Comparison of ENCODE assay signal across 8 cellular contexts in the genomic region with DNA sequence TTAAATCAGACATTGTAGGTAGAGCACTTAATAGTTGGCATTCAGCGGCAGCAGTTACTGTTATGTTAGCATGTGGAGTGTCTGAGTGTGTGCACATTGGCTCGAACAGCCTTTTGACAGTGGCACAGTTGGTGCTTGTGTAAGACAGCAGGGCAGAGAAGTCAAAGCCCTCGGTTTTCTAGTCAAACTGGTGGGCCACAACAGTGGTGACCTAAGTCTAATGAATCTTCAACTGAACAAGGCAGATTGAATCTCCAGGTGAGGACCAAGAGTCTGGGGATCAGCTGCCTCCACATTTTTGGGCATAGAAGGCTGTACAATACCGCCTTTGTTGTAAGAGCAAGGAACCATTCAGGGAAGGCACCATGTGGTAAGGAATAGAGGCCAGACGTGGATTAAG. TPM values are rescaled to one million over a fixed set of nuclear protein-coding genes. Genes with fewer than 3 reads are reported as not detected.
DNase-seq lines count a peak whose midpoint lies in the region; ATAC-seq and TF ChIP-seq lines count a peak whose summit lies in the region.
"Not testable (repeated sequence)": the region's sequence is repeated elsewhere in the genome, so short reads cannot be mapped to it uniquely, and the experiment has no call there.

No MANE protein-coding gene starts in this region.

- H3K9me3 ChIP-seq in Panc1 (ENCODE audit: control insufficient read depth, insufficient read depth, low read depth, low read length); naive thymus-derived CD4-positive, alpha-beta T cell (ENCODE audit: control insufficient read depth in 2 of 3, low read length in 3 of 3): not testable (repeated sequence)

- H3K4me1 ChIP-seq in Panc1 (ENCODE audit: control insufficient read depth, insufficient read depth, low read length); naive thymus-derived CD4-positive, alpha-beta T cell (ENCODE audit: control insufficient read depth in 2 of 2, insufficient read depth in 2 of 2, low read length in 2 of 2): not testable (repeated sequence)

- BruUV-seq in Panc1 (replicated peaks; lab: Mats Ljungman, UMichigan) = TSS peak; percentile 88

- in situ Hi-C loops in Panc1 (cut with HindIII; ENCODE audit: low pct_unique_long_range_greater_than_20kb, low sequenced_read_pairs); brain microvascular endothelial cell (cut with HindIII; ENCODE audit: low pct_ligation_motif_present, low sequenced_read_pairs): not testable (repeated sequence)

- H3K27me3 Mint-ChIP-seq in activated CD8-positive, alpha-beta memory T cell treated with anti-CD3 and anti-CD28 coated beads, Interleukin-2, amount 10 ng/mL, durations not matched to agents 7 days and 5 days; naive thymus-derived CD4-positive, alpha-beta T cell: not testable (repeated sequence)

- intact Hi-C loops in Panc1 (cut with micrococcal nuclease; ENCODE audit: unreplicated experiment) = not testable (repeated sequence)
- intact Hi-C loops in naive thymus-derived CD4-positive, alpha-beta T cell (cut with micrococcal nuclease) = loop anchor here (2.0 to 5.0 kb wide), 3 partner anchors 123 to 381 kb away; no protein-coding TSS in a partner anchor

- not testable (repeated sequence) for H3K27ac Mint-ChIP-seq in activated CD8-positive, alpha-beta memory T cell treated with anti-CD3 and anti-CD28 coated beads, Interleukin-2, amount 10 ng/mL, durations not matched to agents 7 days and 5 days
- H3K27ac Mint-ChIP-seq in naive thymus-derived CD4-positive, alpha-beta T cell = peak overlapping the region in 5 of 9 donors; percentile 22 to 97 (median 90)
- H3K27ac Mint-ChIP-seq in stimulated activated effector memory CD8-positive, alpha-beta T cell treated with anti-CD3 and anti-CD28 coated beads, Interleukin-12 subunit alpha, Interleukin-12 subunit beta, amount 100 ng/mL, for 72 hours = peak overlapping the region; percentile 98

- H3K4me1 Mint-ChIP-seq in activated CD8-positive, alpha-beta memory T cell treated with anti-CD3 and anti-CD28 coated beads, Interleukin-2, amount 10 ng/mL, durations not matched to agents 7 days and 5 days = peaks cover 20% of the 10 kb centered on the region
- H3K4me1 Mint-ChIP-seq in naive thymus-derived CD4-positive, alpha-beta T cell = peaks cover 14 to 26% (median 23%) of the 10 kb centered on the region in 7 donors
- H3K4me1 Mint-ChIP-seq in stimulated activated effector memory CD8-positive, alpha-beta T cell treated with anti-CD3 and anti-CD28 coated beads, Interleukin-12 subunit alpha, Interleukin-12 subunit beta, amount 100 ng/mL, for 72 hours = peaks cover 27% of the 10 kb centered on the region

- not testable (repeated sequence) for H3K27me3 ChIP-seq in Panc1 (ENCODE audit: control insufficient read depth, insufficient read depth, low read length); brain microvascular endothelial cell (replicated peaks); naive thymus-derived CD4-positive, alpha-beta T cell (ENCODE audit: control insufficient read depth in 2 of 2, insufficient read depth in 2 of 2, low read length in 2 of 2)

- H3K36me3 ChIP-seq in Panc1 (ENCODE audit: control insufficient read depth, insufficient read depth, low read length); brain microvascular endothelial cell (replicated peaks); naive thymus-derived CD4-positive, alpha-beta T cell (ENCODE audit: control insufficient read depth in 2 of 3, insufficient read depth in 3 of 3, low read length in 3 of 3): not testable (repeated sequence)

- DNase-seq in AG04449 (ENCODE audit: low read depth, low spot score); HFF-Myc (ENCODE audit: extremely low read depth, low read depth); Panc1 (ENCODE audit: low read depth, low spot score); activated CD8-positive, alpha-beta memory T cell treated with anti-CD3 and anti-CD28 coated beads, Interleukin-2, amount 10 ng/mL, durations not matched to agents 7 days and 5 days; brain microvascular endothelial cell; naive thymus-derived CD4-positive, alpha-beta T cell; stimulated activated effector memory CD8-positive, alpha-beta T cell treated with anti-CD3 and anti-CD28 coated beads, Interleukin-12 subunit alpha, Interleukin-12 subunit beta, amount 100 ng/mL, for 72 hours (ENCODE audit: low spot score in 2 of 2): not testable (repeated sequence)
- DNase-seq in foreskin melanocyte = peak; percentile 39

- not testable (repeated sequence) for TF ChIP-seq CTCF in AG04449 (IDR thresholded peaks at IDR 0.05; ENCODE audit: insufficient read depth, low read length, missing control alignments); HFF-Myc (IDR thresholded peaks at IDR 0.05; ENCODE audit: low read depth, low read length, missing control alignments); Panc1 (IDR thresholded peaks at IDR 0.05); brain microvascular endothelial cell (IDR thresholded peaks at IDR 0.05; ENCODE audit: low read depth, low read length, missing control alignments)

- CTCF ChIA-PET in AG04449 (lab: Yijun Ruan, JAX) = interaction anchor here (0.9 to 4.3 kb wide), 11 partner anchors 8 to 331 kb away, joined by 3 to 54 read pairs (median 5); no protein-coding TSS in a partner anchor
- CTCF ChIA-PET in Panc1 (lab: Charles Lee) = interaction anchor here (1.5 kb wide), 1 partner anchor 58 kb away, joined by 4 read pairs; no protein-coding TSS in a partner anchor
- CTCF ChIA-PET in activated CD8-positive, alpha-beta memory T cell treated with anti-CD3 and anti-CD28 coated beads, Interleukin-2, amount 10 ng/mL, durations not matched to agents 7 days and 5 days (lab: Charles Lee) = interaction anchor here (1.3 to 3.4 kb wide), 4 partner anchors 9 to 326 kb away, joined by 5 to 21 read pairs (median 6); no protein-coding TSS in a partner anchor
- CTCF ChIA-PET in naive thymus-derived CD4-positive, alpha-beta T cell (lab: Charles Lee) = not testable (repeated sequence)

- POLR2A ChIA-PET in AG04449 (lab: Yijun Ruan, JAX); Panc1 (lab: Charles Lee); naive thymus-derived CD4-positive, alpha-beta T cell (lab: Charles Lee): not testable (repeated sequence)

- H3K36me3 Mint-ChIP-seq in activated CD8-positive, alpha-beta memory T cell treated with anti-CD3 and anti-CD28 coated beads, Interleukin-2, amount 10 ng/mL, durations not matched to agents 7 days and 5 days = not testable (repeated sequence)
- peaks cover 0 to 11% (median 6%) of the 10 kb centered on the region in 5 donors for H3K36me3 Mint-ChIP-seq in naive thymus-derived CD4-positive, alpha-beta T cell
- H3K36me3 Mint-ChIP-seq in stimulated activated effector memory CD8-positive, alpha-beta T cell treated with anti-CD3 and anti-CD28 coated beads, Interleukin-12 subunit alpha, Interleukin-12 subunit beta, amount 100 ng/mL, for 72 hours = peaks cover 29% of the 10 kb centered on the region

- not testable (repeated sequence) for H3K9me3 Mint-ChIP-seq in activated CD8-positive, alpha-beta memory T cell treated with anti-CD3 and anti-CD28 coated beads, Interleukin-2, amount 10 ng/mL, durations not matched to agents 7 days and 5 days (ENCODE audit: low read depth); naive thymus-derived CD4-positive, alpha-beta T cell; stimulated activated effector memory CD8-positive, alpha-beta T cell treated with anti-CD3 and anti-CD28 coated beads, Interleukin-12 subunit alpha, Interleukin-12 subunit beta, amount 100 ng/mL, for 72 hours

- H3K27ac ChIP-seq in Panc1 (ENCODE audit: low read length) = peak overlapping the region; percentile 51; the same call in 1 of the 2 replicates
- H3K27ac ChIP-seq in brain microvascular endothelial cell; naive thymus-derived CD4-positive, alpha-beta T cell (ENCODE audit: low read depth, low read length): not testable (repeated sequence)

- ATAC-seq in Panc1; activated CD8-positive, alpha-beta memory T cell treated with anti-CD3 and anti-CD28 coated beads, Interleukin-2, amount 10 ng/mL, durations not matched to agents 7 days and 5 days; naive thymus-derived CD4-positive, alpha-beta T cell; stimulated activated effector memory CD8-positive, alpha-beta T cell treated with anti-CD3 and anti-CD28 coated beads, Interleukin-12 subunit alpha, Interleukin-12 subunit beta, amount 100 ng/mL, for 72 hours: not testable (repeated sequence)

- peak overlapping the region; percentile 92 for H3K4me3 Mint-ChIP-seq in activated CD8-positive, alpha-beta memory T cell treated with anti-CD3 and anti-CD28 coated beads, Interleukin-2, amount 10 ng/mL, durations not matched to agents 7 days and 5 days
- H3K4me3 Mint-ChIP-seq in naive thymus-derived CD4-positive, alpha-beta T cell = peak overlapping the region; percentile 91 to 99 (median 97)
- H3K4me3 Mint-ChIP-seq in stimulated activated effector memory CD8-positive, alpha-beta T cell treated with anti-CD3 and anti-CD28 coated beads, Interleukin-12 subunit alpha, Interleukin-12 subunit beta, amount 100 ng/mL, for 72 hours = peak overlapping the region; percentile 99

- H3K4me3 ChIP-seq in AG04449 (ENCODE audit: low read depth, low read length) = peak overlapping the region; percentile 96; the same call in 1 of the 2 replicates
- H3K4me3 ChIP-seq in HFF-Myc (replicated peaks; ENCODE audit: low read depth, low read length) = peak overlapping the region; percentile 99
- peak overlapping the region; percentile 90 to 99; a peak in 2 of 4 replicates for H3K4me3 ChIP-seq in Panc1 (ENCODE audit: low read depth in 2 of 2, low read length in 2 of 2)
- H3K4me3 ChIP-seq in brain microvascular endothelial cell (ENCODE audit: low read depth, low read length) = peak overlapping the region; percentile 97
- H3K4me3 ChIP-seq in naive thymus-derived CD4-positive, alpha-beta T cell (ENCODE audit: low read length) = not testable (repeated sequence)

RNA-seq across cellular contexts. Expression of gene FAHD2A, which starts 1.3 kb away (rescaled TPM):
- 17.2 TPM for total RNA-seq in Panc1 (2021; ENCODE audit: unreplicated experiment)
- polyA plus RNA-seq in Panc1 (2012; ENCODE audit: insufficient read length) = 13.1 TPM
- 10 to 100 TPM; 36.0 to 38.6 TPM for total RNA-seq in activated CD8-positive, alpha-beta memory T cell treated with anti-CD3 and anti-CD28 coated beads, Interleukin-2, amount 10 ng/mL, durations not matched to agents 7 days and 5 days
- total RNA-seq in naive thymus-derived CD4-positive, alpha-beta T cell = 10 to 100 TPM; 22.6 to 41.4 (median 33.7) TPM
- polyA plus RNA-seq in naive thymus-derived CD4-positive, alpha-beta T cell = 10 to 100 TPM; 17.9 to 20.5 TPM
